ENCODE assay signal across 8 cellular contexts in genomic region chr6:133512410-133513016, GRCh38.
DNase-seq lines count a peak whose midpoint lies in the region; ATAC-seq and TF ChIP-seq lines count a peak whose summit lies in the region.

No MANE protein-coding gene starts in this region.

- H3K36me3 ChIP-seq in MM.1S (replicated peaks; ENCODE audit: insufficient read depth, low read length), result no peaks in the 10 kb centered on the region

- H3K4me2 ChIP-seq in MM.1S (ENCODE audit: low read depth, low read length), result no peak overlapping the region

- H3K27ac ChIP-seq in MM.1S (ENCODE audit: low read length), result no peak overlapping the region

- no peaks in the 10 kb centered on the region for H3K4me1 ChIP-seq in MM.1S (ENCODE audit: low read length)

- no peak for ATAC-seq in GM21381 (IDR thresholded peaks at IDR 0.05; ENCODE audit: unreplicated experiment)

- no peaks in the 10 kb centered on the region for H3F3A ChIP-seq in MM.1S (ENCODE audit: insufficient read depth, low read length)

- no peaks in the 10 kb centered on the region for H4K20me1 ChIP-seq in MM.1S (ENCODE audit: insufficient read depth, low read length)

- no peak overlapping the region for H2AFZ ChIP-seq in MM.1S (ENCODE audit: low read length)

- H3K27me3 ChIP-seq in MM.1S (replicated peaks; ENCODE audit: insufficient read depth, low read length), result no peaks in the 10 kb centered on the region

- intact Hi-C loops in activated CD4-positive, alpha-beta T cell treated with anti-CD3 and anti-CD28 coated beads, Interleukin-2, amount 10 ng/mL, durations not matched to agents 24 days and 14 days (cut with micrococcal nuclease), result loop anchor here (2.0 kb wide), 2 partner anchors 550 to 682 kb away; no protein-coding TSS in a partner anchor
- intact Hi-C loops in posterior cingulate gyrus (cut with DNase I), result loop anchor here (1.0 to 5.0 kb wide), 4 partner anchors 270 to 682 kb away; partner anchors contain the start of gene EYA4

- peak; percentile 35 for DNase-seq in activated T-cell treated with anti-CD3 and anti-CD28 coated beads, Interleukin-2, amount 50 U/mL, for 24 hours
- no peak for DNase-seq in activated T-cell treated with anti-CD3 and anti-CD28 coated beads, Interleukin-2, amount 50 U/mL, for 1 hour
- peak; percentile 17 for DNase-seq in MM.1S
- DNase-seq in activated CD4-positive, alpha-beta T cell treated with anti-CD3 and anti-CD28 coated beads, Interleukin-2, amount 10 ng/mL, durations not matched to agents 24 days and 14 days, result peak; percentile 70
- peak; percentile 36 for DNase-seq in foreskin melanocyte
- DNase-seq in posterior cingulate gyrus, result peak in 9 of 10 donors; percentile 29 to 92 (median 67)
- DNase-seq in activated CD4-positive, CD25-positive, alpha-beta regulatory T cell (lab: John Stamatoyannopoulos, UW), result no peak

- no peaks in the 10 kb centered on the region for H3K9me3 ChIP-seq in MM.1S (replicated peaks; ENCODE audit: insufficient read depth, low read length)

- peaks cover 21% of the 10 kb centered on the region for H3K27me3 Mint-ChIP-seq in activated T-cell treated with anti-CD3 and anti-CD28 coated beads, Interleukin-2, amount 50 U/mL, for 24 hours
- H3K27me3 Mint-ChIP-seq in activated CD4-positive, alpha-beta T cell treated with anti-CD3 and anti-CD28 coated beads, Interleukin-2, amount 10 ng/mL, durations not matched to agents 24 days and 14 days, result peaks cover 2% of the 10 kb centered on the region

- no peak overlapping the region for H3K4me3 Mint-ChIP-seq in activated T-cell treated with anti-CD3 and anti-CD28 coated beads, Interleukin-2, amount 50 U/mL, for 24 hours
- no peak overlapping the region for H3K4me3 Mint-ChIP-seq in activated CD4-positive, alpha-beta T cell treated with anti-CD3 and anti-CD28 coated beads, Interleukin-2, amount 10 ng/mL, durations not matched to agents 24 days and 14 days

- no peaks in the 10 kb centered on the region for H3K36me3 Mint-ChIP-seq in activated T-cell treated with anti-CD3 and anti-CD28 coated beads, Interleukin-2, amount 50 U/mL, for 24 hours (ENCODE audit: low read depth)
- no peaks in the 10 kb centered on the region for H3K36me3 Mint-ChIP-seq in activated CD4-positive, alpha-beta T cell treated with anti-CD3 and anti-CD28 coated beads, Interleukin-2, amount 10 ng/mL, durations not matched to agents 24 days and 14 days (ENCODE audit: low read depth)

- no peak overlapping the region for H3K9ac ChIP-seq in MM.1S (ENCODE audit: low read length)

- TF ChIP-seq CTCF in MM.1S (IDR thresholded peaks at IDR 0.05; ENCODE audit: low read length), result peak; percentile 57

- no peaks in the 10 kb centered on the region for H3K9me3 Mint-ChIP-seq in activated T-cell treated with anti-CD3 and anti-CD28 coated beads, Interleukin-2, amount 50 U/mL, for 24 hours
- H3K9me3 Mint-ChIP-seq in activated CD4-positive, alpha-beta T cell treated with anti-CD3 and anti-CD28 coated beads, Interleukin-2, amount 10 ng/mL, durations not matched to agents 24 days and 14 days, result no peaks in the 10 kb centered on the region

- no peaks in the 10 kb centered on the region for H3K4me1 Mint-ChIP-seq in activated T-cell treated with anti-CD3 and anti-CD28 coated beads, Interleukin-2, amount 50 U/mL, for 24 hours (ENCODE audit: low read depth)
- H3K4me1 Mint-ChIP-seq in activated CD4-positive, alpha-beta T cell treated with anti-CD3 and anti-CD28 coated beads, Interleukin-2, amount 10 ng/mL, durations not matched to agents 24 days and 14 days, result no peaks in the 10 kb centered on the region

- H3K9me2 ChIP-seq in MM.1S (replicated peaks; ENCODE audit: insufficient read depth, low read length), result no peaks in the 10 kb centered on the region

- no peak overlapping the region for H3K4me3 ChIP-seq in MM.1S (ENCODE audit: low read length)

- no peak overlapping the region for H3K27ac Mint-ChIP-seq in activated T-cell treated with anti-CD3 and anti-CD28 coated beads, Interleukin-2, amount 50 U/mL, for 24 hours
- H3K27ac Mint-ChIP-seq in activated CD4-positive, alpha-beta T cell treated with anti-CD3 and anti-CD28 coated beads, Interleukin-2, amount 10 ng/mL, durations not matched to agents 24 days and 14 days, result no peak overlapping the region

- H3K79me2 ChIP-seq in MM.1S (ENCODE audit: low read length), result no peaks in the 10 kb centered on the region

Comparison
In these comparisons a context has a peak if more than half of its experiments do, and no peak if none do; other contexts are left out.
1. DNase-seq: peak in activated T-cell treated with anti-CD3 and anti-CD28 coated beads, Interleukin-2, amount 50 U/mL, for 24 hours (single experiment), MM.1S (single experiment), activated CD4-positive, alpha-beta T cell treated with anti-CD3 and anti-CD28 coated beads, Interleukin-2, amount 10 ng/mL, durations not matched to agents 24 days and 14 days (single experiment), foreskin melanocyte (single experiment) and posterior cingulate gyrus (9 of 10); none in activated T-cell treated with anti-CD3 and anti-CD28 coated beads, Interleukin-2, amount 50 U/mL, for 1 hour (single experiment) and activated CD4-positive, CD25-positive, alpha-beta regulatory T cell (0 of 4).